24 cellular contexts compared by ENCODE assay signal in the genomic region with DNA sequence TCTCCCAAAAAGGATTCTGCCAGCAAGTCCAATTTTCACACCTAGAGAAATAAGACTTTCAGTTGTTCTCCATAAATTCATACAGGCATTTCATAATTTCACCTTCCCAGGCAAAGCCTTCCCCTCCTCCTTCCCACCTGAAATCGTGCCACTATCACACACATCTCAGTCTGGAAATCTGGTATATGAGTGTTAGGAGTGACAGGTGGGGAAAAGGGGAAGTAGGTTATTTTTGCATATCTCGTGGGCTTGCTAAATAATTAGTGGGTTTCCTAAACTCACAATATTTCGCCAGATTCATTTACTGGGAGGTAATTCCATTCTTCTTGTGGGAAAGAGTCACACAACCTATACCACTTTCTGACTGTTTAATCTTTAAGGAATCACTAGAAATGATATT. TPM values are rescaled to one million over a fixed set of nuclear protein-coding genes. Genes with fewer than 3 reads are reported as not detected.
"Had no signal": no experiment of that assay in that cellular context is flagged by ENCODE, and none has a peak within 500 bp of the region (broad histone marks: within the 10 kb centered on the region; RNA-seq: fewer than 3 reads in every experiment).

No MANE protein-coding gene starts in this region.

- H3K4me1 ChIP-seq: ascending aorta, body of pancreas had no signal

- H3K4me3 ChIP-seq: ascending aorta, body of pancreas had no signal

- H3K27ac ChIP-seq: ascending aorta had no signal

- H3K9me3 ChIP-seq: ascending aorta, body of pancreas had no signal

- H3K36me3 ChIP-seq: ascending aorta had no signal

- FAIRE-seq: bronchial epithelial cell had no signal

- DNase-seq: activated CD4-positive, alpha-beta T cell treated with anti-CD3 and anti-CD28 coated beads for 48 hours; activated CD4-positive, alpha-beta T cell treated with anti-CD3 and anti-CD28 coated beads, Interleukin-2, amount 50 U/mL, for 4 hours; activated CD4-positive, CD25-positive, alpha-beta regulatory T cell treated with anti-CD3 and anti-CD28 coated beads, Interleukin-2, amount 50 U/mL, for 72 hours; activated CD8-positive, alpha-beta memory T cell treated with anti-CD3 and anti-CD28 coated beads, Interleukin-2, amount 50 U/mL, for 48 hours; activated CD8-positive, alpha-beta T cell treated with anti-CD3 and anti-CD28 coated beads, Interleukin-2, amount 10 ng/mL, durations not matched to agents 7 days and 5 days; activated naive CD8-positive, alpha-beta T cell treated with anti-CD3 and anti-CD28 coated beads, Interleukin-2, amount 50 U/mL, for 24 hours; activated T-cell treated with anti-CD3 and anti-CD28 coated beads, Interleukin-2, amount 50 U/mL, for 1 hour; amniotic stem cell; body of pancreas; central memory CD4-positive, alpha-beta T cell; NCI-H1048; NCI-H1930; NCI-H2107; NCI-H510A treated with DMSO at 0.1 percent for 48 hours; NK-92 treated with Interleukin-12 subunit alpha and Interleukin-12 subunit beta, amount 100 ng/mL, for 24 hours; SIG-M5; T-helper 17 cell; T-helper 9 cell had no signal

- H3K27me3 ChIP-seq: ascending aorta, body of pancreas had no signal

- ATAC-seq: activated CD8-positive, alpha-beta T cell treated with anti-CD3 and anti-CD28 coated beads, Interleukin-2, amount 10 ng/mL, durations not matched to agents 7 days and 5 days; activated naive CD4-positive, alpha-beta T cell treated with anti-CD3 and anti-CD28 coated beads, Interleukin-2, amount 50 U/mL, for 72 hours; activated naive CD8-positive, alpha-beta T cell treated with anti-CD3 and anti-CD28 coated beads, Interleukin-2, amount 50 U/mL, for 24 hours; body of pancreas; T-helper 17 cell; WTC11 had no signal

RNA-seq across cellular contexts. Expression of a gene that starts 7.4 kb away (rescaled TPM):
- total RNA-seq: activated CD8-positive, alpha-beta T cell treated with anti-CD3 and anti-CD28 coated beads, Interleukin-2, amount 10 ng/mL, durations not matched to agents 7 days and 5 days; activated naive CD4-positive, alpha-beta T cell treated with anti-CD3 and anti-CD28 coated beads, Interleukin-2, amount 50 U/mL, for 72 hours; chondrocyte; RPMI7951 had no signal
